29 cellular contexts compared by ENCODE assay signal in the genomic region with DNA sequence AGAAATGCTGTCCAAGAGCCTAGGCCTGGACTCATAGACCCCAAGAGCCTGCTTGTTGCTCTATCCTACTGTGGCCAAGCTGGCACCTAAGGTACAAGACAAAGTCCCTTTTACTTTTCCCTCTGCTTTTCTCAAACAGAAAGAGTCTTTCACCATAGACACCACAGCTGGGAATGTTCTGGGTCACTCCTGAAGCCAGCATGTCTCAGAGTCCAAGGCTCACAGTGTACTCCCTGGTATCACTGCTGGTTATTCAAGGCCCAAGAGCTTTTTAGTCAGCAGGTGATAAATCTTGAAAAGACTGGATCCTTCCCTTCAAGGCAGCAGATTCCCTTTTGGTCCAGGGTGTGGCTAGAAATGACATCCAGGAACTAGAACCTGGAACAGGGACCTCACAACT.
"Had no signal": no experiment of that assay in that cellular context is flagged by ENCODE, and none has a peak within 500 bp of the region (broad histone marks: within the 10 kb centered on the region; RNA-seq: fewer than 3 reads in every experiment).

No MANE protein-coding gene starts in this region.

- H3K9me3 ChIP-seq: colonic mucosa, esophagus squamous epithelium, gastrocnemius medialis, gastroesophageal sphincter had no signal

- H3K4me3 Mint-ChIP-seq: dendritic cell treated with granulocyte-macrophage colony-stimulating factor and Interleukin-4, amounts not matched to agents 40 ng/mL and 50 ng/mL, for 4 days; effector memory CD8-positive, alpha-beta T cell; endodermal cell had no signal

- H3K9me3 Mint-ChIP-seq: endodermal cell had no signal

- H3K4me3 ChIP-seq: colonic mucosa, coronary artery, dorsolateral prefrontal cortex, esophagus muscularis mucosa, esophagus squamous epithelium, gastrocnemius medialis, gastroesophageal sphincter, heart left ventricle, heart right ventricle had no signal

- H3K4me1 Mint-ChIP-seq: endodermal cell had no signal

- ATAC-seq: effector memory CD8-positive, alpha-beta T cell; esophagus mucosa; foreskin keratinocyte; gastrocnemius medialis; gastroesophageal sphincter; heart left ventricle; heart right ventricle had no signal

- H3K4me1 ChIP-seq: colonic mucosa, esophagus muscularis mucosa, esophagus squamous epithelium, foreskin keratinocyte, gastrocnemius medialis, gastroesophageal sphincter, heart left ventricle, heart right ventricle had no signal

- H3K27me3 ChIP-seq: colonic mucosa, dorsolateral prefrontal cortex, esophagus muscularis mucosa, esophagus squamous epithelium, foreskin keratinocyte, gastrocnemius medialis, gastroesophageal sphincter, heart left ventricle, heart right ventricle had no signal

- DNase-seq: colonic mucosa; cortex of kidney; dermis blood vessel endothelial cell; dorsolateral prefrontal cortex; effector CD4-positive, alpha-beta T cell; effector CD8-positive, alpha-beta T cell; effector memory CD4-positive, alpha-beta T cell; effector memory CD8-positive, alpha-beta T cell; endodermal cell; erythroblast; esophagus squamous epithelium; foreskin fibroblast; foreskin keratinocyte; foreskin melanocyte; gastrocnemius medialis; glutamatergic neuron; head of caudate nucleus; heart left ventricle; heart right ventricle had no signal

- H3K36me3 ChIP-seq: colonic mucosa, esophagus muscularis mucosa, esophagus squamous epithelium, gastrocnemius medialis, gastroesophageal sphincter, heart left ventricle, heart right ventricle had no signal

- FAIRE-seq: colon, endometrium, endothelial cell of umbilical vein, frontal cortex had no signal

- H3K27ac Mint-ChIP-seq: dendritic cell treated with granulocyte-macrophage colony-stimulating factor and Interleukin-4, amounts not matched to agents 40 ng/mL and 50 ng/mL, for 4 days; effector memory CD8-positive, alpha-beta T cell; endodermal cell had no signal

- H3K27ac ChIP-seq: colonic mucosa, coronary artery, dorsolateral prefrontal cortex, epithelial cell of prostate, esophagus muscularis mucosa, esophagus squamous epithelium, foreskin keratinocyte, gastrocnemius medialis, gastroesophageal sphincter, heart left ventricle, heart right ventricle had no signal

- H3K27me3 Mint-ChIP-seq: dendritic cell treated with granulocyte-macrophage colony-stimulating factor and Interleukin-4, amounts not matched to agents 40 ng/mL and 50 ng/mL, for 4 days; effector memory CD8-positive, alpha-beta T cell had no signal
